ENCODE assay signal across 8 cellular contexts in genomic region chr7:101126651-101127459, GRCh38. TPM values are rescaled to one million over a fixed set of nuclear protein-coding genes. Genes with fewer than 3 reads are reported as not detected.
DNase-seq lines count a peak whose midpoint lies in the region; ATAC-seq and TF ChIP-seq lines count a peak whose summit lies in the region.

SERPINE1 (plus strand) TSS chr7:101127104; CDS start chr7:101128394, 1,290 bp downstream.

- no peaks in the 10 kb centered on the region for H3K36me3 ChIP-seq in GM23338 (ENCODE audit: insufficient read depth)
- no peaks in the 10 kb centered on the region for H3K36me3 ChIP-seq in thyroid gland

- H3K4me3 Mint-ChIP-seq in GM23338 = peak within 1 kb of the TSS; percentile 50
- peak within 1 kb of the TSS; percentile 68 for H3K4me3 Mint-ChIP-seq in natural killer cell

- WGBS in thyroid gland, 2 donors = 1 to 5% methylated on average over 7 to 22 of the region's 22 CpGs

- H3F3A ChIP-seq in GM23338 (replicated peaks; ENCODE audit: low read depth) = 0 out of 2 replicates have a peak, but pooled peaks cover 6% of the 10 kb centered on the region

- H3K27me3 ChIP-seq in GM23338 (ENCODE audit: insufficient read depth) = no peaks in the 10 kb centered on the region
- H3K27me3 ChIP-seq in thyroid gland = no peaks in the 10 kb centered on the region

- peaks cover 37% of the 10 kb centered on the region; the same call in 1 of the 2 replicates for H3K4me1 ChIP-seq in GM23338 (ENCODE audit: insufficient read depth)
- peaks cover 21 to 38% of the 10 kb centered on the region in 2 donors for H3K4me1 ChIP-seq in thyroid gland

- H4K20me1 ChIP-seq in GM23338 (replicated peaks; ENCODE audit: insufficient read depth) = no peaks in the 10 kb centered on the region

- H3K27ac Mint-ChIP-seq in GM23338 (no peak within 1 kb of the TSS), natural killer cell (peak within 1 kb of the TSS; percentile 53 to 88)

- H3K27ac ChIP-seq in GM23338 (ENCODE audit: low read depth) (no peak within 1 kb of the TSS), thyroid gland (peak within 1 kb of the TSS; percentile 29 to 83 (median 75))

- H3K4me3 ChIP-seq in GM23338 (peak within 1 kb of the TSS; percentile 37; the same call in 1 of the 2 replicates), fibroblast of mammary gland (ENCODE audit: control insufficient read depth, low read depth, low read length) (peak within 1 kb of the TSS; percentile 99), thyroid gland (replicated peaks in 1 of 3) (no peak within 1 kb of the TSS)

- H3K4me1 Mint-ChIP-seq in GM23338 (peaks cover 32% of the 10 kb centered on the region), natural killer cell (peaks cover 52 to 57% of the 10 kb centered on the region in 2 donors)

- no peaks in the 10 kb centered on the region for H3K9me2 ChIP-seq in GM23338 (ENCODE audit: insufficient read depth)

- peak in 1 of 2 donors; percentile 66 for TF ChIP-seq POLR2A in thyroid gland (IDR thresholded peaks at IDR 0.05)

- H3K36me3 Mint-ChIP-seq in GM23338 (ENCODE audit: low read depth) (peaks cover 10% of the 10 kb centered on the region; the same call in 1 of the 3 replicates), natural killer cell (no peaks in the 10 kb centered on the region)

- no peaks in the 10 kb centered on the region for H3K9me3 ChIP-seq in thyroid gland

- TF ChIP-seq CTCF in GM23338 (conservative IDR thresholded peaks at IDR 0.05; ENCODE audit: low read depth in 2 of 2) (peak; percentile 39 to 46), fibroblast of mammary gland (conservative IDR thresholded peaks at IDR 0.05; ENCODE audit: control insufficient read depth, insufficient read depth, low read depth, low read length) (peak; percentile 40), natural killer cell (IDR thresholded peaks at IDR 0.05) (no peak), thyroid gland (IDR thresholded peaks at IDR 0.05) (peak in 1 of 6 experiments; percentile 11)

- no peaks in the 10 kb centered on the region for H3K79me2 ChIP-seq in GM23338 (replicated peaks; ENCODE audit: insufficient read depth)

- intact Hi-C loops in natural killer cell (cut with micrococcal nuclease) (no loop called here), thyroid gland (cut with DNase I) (no loop called here)

- H2AFZ ChIP-seq in GM23338 = peak within 1 kb of the TSS; percentile 93

- peak within 1 kb of the TSS; percentile 65 for H3K4me2 ChIP-seq in GM23338

- H3K27me3 Mint-ChIP-seq in GM23338 (ENCODE audit: insufficient read depth, low read depth, poor library complexity) (peaks cover 21% of the 10 kb centered on the region), natural killer cell (ENCODE audit: low read depth in 2 of 2) (peaks cover 15 to 19% of the 10 kb centered on the region in 2 donors)

- DNase-seq in GDM1 (lab: John Stamatoyannopoulos, UW) (peak; percentile 77), GM23338 (ENCODE audit: low spot score) (peak; percentile 82), NCI-H226 (peak; percentile 97), activated T-cell treated with anti-CD3 and anti-CD28 coated beads for 48 hours (ENCODE audit: low read depth) (peak; percentile 19), fibroblast of mammary gland (ENCODE audit: low read depth) (peak; percentile 100), natural killer cell (peak; percentile 54), thyroid gland (peak; percentile 84 to 85), NCI-H2107 treated with DMSO at 0.1 percent for 48 hours (lab: John Stamatoyannopoulos, UW; ENCODE audit: unreplicated experiment) (no peak)

- H3K9me3 Mint-ChIP-seq in GM23338 = peaks cover 8% of the 10 kb centered on the region; the same call in 2 of the 3 replicates
- H3K9me3 Mint-ChIP-seq in natural killer cell = no peaks in the 10 kb centered on the region

- ATAC-seq in GM23338 (peak; percentile 83), natural killer cell (peak; percentile 70 to 76 (median 76))

TF ChIP-seq in GM23338, 12 proteins besides CTCF, POLR2A, EP300 and RAD21 (continues in another document):
- no peak for TF ChIP-seq ZNF462 (CRISPR knock-in tag; IDR thresholded peaks at IDR 0.05)
- no peak for TF ChIP-seq ZNF331 (CRISPR knock-in tag; IDR thresholded peaks at IDR 0.05; ENCODE audit: low read depth)
- no peak for TF ChIP-seq EZH2phosphoT487 (IDR thresholded peaks at IDR 0.05; ENCODE audit: unreplicated experiment)
- no peak for TF ChIP-seq EZH2 (IDR thresholded peaks at IDR 0.05; ENCODE audit: low read depth, unreplicated experiment)
- no peak for TF ChIP-seq POLR2AphosphoS5 (IDR thresholded peaks at IDR 0.05; ENCODE audit: low read depth)
- TF ChIP-seq JUNB (IDR thresholded peaks at IDR 0.05; ENCODE audit: unreplicated experiment) = no peak
- no peak for TF ChIP-seq ZNF114 (CRISPR knock-in tag; IDR thresholded peaks at IDR 0.05)
- no peak for TF ChIP-seq CREB1 (CRISPR knock-in tag; IDR thresholded peaks at IDR 0.05; ENCODE audit: low read depth)
- no peak for TF ChIP-seq STAT1 (IDR thresholded peaks at IDR 0.05; ENCODE audit: unreplicated experiment)
- no peak for TF ChIP-seq NANOG (IDR thresholded peaks at IDR 0.05; ENCODE audit: borderline replicate concordance)
- no peak for TF ChIP-seq ETS1 (IDR thresholded peaks at IDR 0.05)

RNA-seq across cellular contexts. Expression of gene SERPINE1, which starts in this region (rescaled TPM):
- total RNA-seq in GM23338 (2014; rRNA removed; shearing (Covaris generic)) = 0.97 and 2.0 TPM in 2 replicates
- polyA plus RNA-seq in GM23338 (2016; fragmentation: Nextera tagmentation; extraction: Ambion mirVana) = 0.63 and 1.2 TPM in 2 replicates
- total RNA-seq in natural killer cell = 1 to 10 TPM in 2 of 3 donors, under 1 TPM in 1; 0.48 to 5.5 (median 1.1) TPM
- 10 to 100 TPM in 1 of 4 donors, 1 to 10 TPM in 3; 4.7 to 18.6 (median 7.6) TPM for total RNA-seq in thyroid gland

Comparison
In these comparisons a context has a peak if more than half of its experiments do, and no peak if none do; other contexts are left out.
1. H3K4me3 ChIP-seq: peak in GM23338 (single experiment) and fibroblast of mammary gland (single experiment); none in thyroid gland (0 of 3).